Comparison of ENCODE assay signal across 21 cellular contexts in the genomic region with DNA sequence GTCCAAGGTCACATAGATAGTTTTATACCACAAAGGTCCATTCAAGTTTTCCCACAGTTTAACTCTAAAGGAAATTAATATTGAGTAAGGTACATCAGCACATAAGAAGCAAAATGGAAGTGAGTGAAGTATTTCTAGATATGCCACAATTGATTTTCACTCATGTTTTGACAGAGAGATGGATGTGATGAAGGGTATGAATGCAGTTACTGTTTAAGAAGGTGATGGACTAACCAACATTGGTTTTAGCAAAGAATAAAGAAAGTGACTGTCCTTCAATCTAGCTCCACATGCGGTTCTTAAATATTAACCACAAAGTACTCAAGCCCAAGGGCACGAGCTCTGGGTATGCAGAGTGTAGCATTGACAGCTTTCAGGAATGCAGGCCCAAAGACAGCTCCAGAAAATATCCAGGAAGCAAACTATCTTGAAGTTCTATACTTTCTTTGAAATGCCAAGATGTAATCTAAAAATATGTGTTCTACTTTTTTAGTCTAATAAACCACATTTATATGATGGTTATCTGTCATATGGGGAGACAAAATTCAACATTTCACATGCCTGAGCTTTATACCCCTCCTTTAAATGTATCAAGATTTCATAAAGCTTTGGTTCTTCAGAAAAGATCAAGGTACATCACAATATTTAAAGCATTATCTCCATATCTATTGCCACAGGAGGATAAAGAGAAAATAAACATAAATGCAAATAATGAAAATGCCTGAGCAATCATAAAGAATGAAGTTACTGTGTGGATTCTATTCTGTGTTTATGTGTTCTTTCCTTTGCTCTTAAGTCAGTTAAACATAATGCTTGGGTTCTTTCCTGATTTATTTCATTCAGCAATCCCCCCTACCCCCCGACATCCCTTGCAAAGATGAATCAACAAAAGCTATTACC. TPM values are rescaled to one million over a fixed set of nuclear protein-coding genes. Genes with fewer than 3 reads are reported as not detected.
DNase-seq lines count a peak whose midpoint lies in the region; ATAC-seq, FAIRE-seq and TF ChIP-seq lines count a peak whose summit lies in the region.
"Had no signal": no experiment of that assay in that cellular context is flagged by ENCODE, and none has a peak within 500 bp of the region (broad histone marks: within the 10 kb centered on the region; RNA-seq: fewer than 3 reads in every experiment).

No MANE protein-coding gene starts in this region.

- H3K9me3 ChIP-seq in kidney (ENCODE audit: control insufficient read depth in 1 of 2, low read length in 2 of 2), result no peaks in the 10 kb centered on the region
- no peaks in the 10 kb centered on the region for H3K9me3 ChIP-seq in pancreas
- H3K9me3 ChIP-seq: SJCRH30 had no signal

- no peak for TF ChIP-seq CTCF in kidney (IDR thresholded peaks at IDR 0.05; ENCODE audit: borderline replicate concordance, extremely low read depth, insufficient read depth)
- TF ChIP-seq CTCF in pancreas (IDR thresholded peaks at IDR 0.05), result no peak

- peaks cover 4% of the 10 kb centered on the region for H3K27me3 Mint-ChIP-seq in activated T-helper 2 cell treated with anti-CD3 and anti-CD28 coated beads, Interferon-gamma antibody, Interleukin-2, Interleukin-4, amounts not matched to agents 10 μg/mL and 5 μg/mL and 100 μg/mL, durations not matched to agents 14 hours and 24 hours and 36 hours (ENCODE audit: low read depth)

- DNase-seq in ACHN (peak; percentile 14), NCI-H1048 (lab: John Stamatoyannopoulos, UW) (peak; percentile 7), kidney (no peak), pancreas (peak in 3 of 6 donors; percentile 25 to 42 (median 32))
- DNase-seq in activated T-helper 2 cell treated with anti-CD3 and anti-CD28 coated beads, Interferon-gamma antibody, Interleukin-2, Interleukin-4, amounts not matched to agents 10 μg/mL and 5 μg/mL and 100 μg/mL, durations not matched to agents 14 hours and 24 hours and 36 hours (ENCODE audit: low spot score), result no peak
- no peak for DNase-seq in activated CD4-positive, alpha-beta T cell treated with anti-CD3 and anti-CD28 coated beads for 48 hours
- DNase-seq: AML-193, COR-L47, DMS79, GM23248, HCEC 1CT, MV-4-11, NCI-H1436, NCI-H2029, NCI-H2171, NCI-H446 treated with DMSO at 0.1 percent for 48 hours, NCI-H82, PC-9, SJCRH30 had no signal

- FAIRE-seq in kidney (lab: Jason Lieb, UNC) (peak; percentile 39), pancreas (lab: Jason Lieb, UNC) (no peak)

- no peaks in the 10 kb centered on the region for H3K9me3 Mint-ChIP-seq in activated T-helper 2 cell treated with anti-CD3 and anti-CD28 coated beads, Interferon-gamma antibody, Interleukin-2, Interleukin-4, amounts not matched to agents 10 μg/mL and 5 μg/mL and 100 μg/mL, durations not matched to agents 14 hours and 24 hours and 36 hours

- no peak overlapping the region for H3K27ac ChIP-seq in kidney (ENCODE audit: low read depth in 2 of 2, low read length in 2 of 2)
- peak overlapping the region in 2 of 4 donors; percentile 25 to 40 for H3K27ac ChIP-seq in pancreas
- H3K27ac ChIP-seq: GM23248, PC-9, SJCRH30 had no signal

- no peaks in the 10 kb centered on the region for H3K4me1 Mint-ChIP-seq in activated T-helper 2 cell treated with anti-CD3 and anti-CD28 coated beads, Interferon-gamma antibody, Interleukin-2, Interleukin-4, amounts not matched to agents 10 μg/mL and 5 μg/mL and 100 μg/mL, durations not matched to agents 14 hours and 24 hours and 36 hours (ENCODE audit: low read depth)
- H3K4me1 Mint-ChIP-seq: CD14-positive monocyte had no signal

- ATAC-seq in pancreas, result peak; percentile 91 to 98 (median 94)
- no peak for ATAC-seq in GM21381 (IDR thresholded peaks at IDR 0.05; ENCODE audit: unreplicated experiment)

- H3K4me3 Mint-ChIP-seq in activated T-helper 2 cell treated with anti-CD3 and anti-CD28 coated beads, Interferon-gamma antibody, Interleukin-2, Interleukin-4, amounts not matched to agents 10 μg/mL and 5 μg/mL and 100 μg/mL, durations not matched to agents 14 hours and 24 hours and 36 hours (ENCODE audit: low read depth), result no peak overlapping the region
- H3K4me3 Mint-ChIP-seq: CD14-positive monocyte had no signal

- no peaks in the 10 kb centered on the region for H3K36me3 Mint-ChIP-seq in activated T-helper 2 cell treated with anti-CD3 and anti-CD28 coated beads, Interferon-gamma antibody, Interleukin-2, Interleukin-4, amounts not matched to agents 10 μg/mL and 5 μg/mL and 100 μg/mL, durations not matched to agents 14 hours and 24 hours and 36 hours (ENCODE audit: low read depth)
- H3K36me3 Mint-ChIP-seq: CD14-positive monocyte had no signal

- H3K4me1 ChIP-seq in kidney (ENCODE audit: control insufficient read depth in 1 of 2, insufficient read depth in 1 of 2, low read depth in 1 of 2, low read length in 2 of 2) (no peaks in the 10 kb centered on the region), pancreas (peaks cover 0 to 27% (median 20%) of the 10 kb centered on the region in 3 donors)
- H3K4me1 ChIP-seq: SJCRH30 had no signal

- no peak overlapping the region for H3K27ac Mint-ChIP-seq in activated T-helper 2 cell treated with anti-CD3 and anti-CD28 coated beads, Interferon-gamma antibody, Interleukin-2, Interleukin-4, amounts not matched to agents 10 μg/mL and 5 μg/mL and 100 μg/mL, durations not matched to agents 14 hours and 24 hours and 36 hours
- H3K27ac Mint-ChIP-seq: CD14-positive monocyte had no signal

- no peaks in the 10 kb centered on the region for H3K27me3 ChIP-seq in pancreas

- H3K36me3 ChIP-seq in kidney (ENCODE audit: control insufficient read depth in 1 of 2, insufficient read depth in 2 of 2, low read length in 2 of 2) (no peaks in the 10 kb centered on the region), pancreas (no peaks in the 10 kb centered on the region)
- H3K36me3 ChIP-seq: SJCRH30 had no signal

- H3K4me3 ChIP-seq in kidney (ENCODE audit: low read length in 2 of 2), result no peak overlapping the region
- H3K4me3 ChIP-seq in pancreas, result no peak overlapping the region
- H3K4me3 ChIP-seq: GM23248, PC-9, SJCRH30 had no signal

- 12 to 16% methylated on average over 3 of the region's 3 CpGs for WGBS in pancreas, 2 donors

- in situ Hi-C loops in ACHN (cut with HindIII; ENCODE audit: low pct_ligation_motif_present, low pct_unique_long_range_greater_than_20kb, low sequenced_read_pairs), result no loop called here

- intact Hi-C loops in kidney (cut with DNase I), result no loop called here
- intact Hi-C loops in pancreas (cut with DNase I), result no loop called here
- intact Hi-C loops in activated T-helper 2 cell treated with anti-CD3 and anti-CD28 coated beads, Interferon-gamma antibody, Interleukin-2, Interleukin-4, amounts not matched to agents 10 μg/mL and 5 μg/mL and 100 μg/mL, durations not matched to agents 14 hours and 24 hours and 36 hours (cut with micrococcal nuclease), result no loop called here

- H3K9ac ChIP-seq in kidney (ENCODE audit: low read length in 2 of 2), result no peak overlapping the region
- H3K9ac ChIP-seq: GM23248 had no signal

RNA-seq across cellular contexts. Expression of a gene that starts 6.7 kb away (rescaled TPM):
- total RNA-seq in kidney, result not detected
- polyA plus RNA-seq in kidney (ENCODE audit: insufficient read depth, low read depth, low replicate concordance), result not detected
- total RNA-seq in pancreas, result under 1 TPM in 4 of 6 donors, not detected in 2; 0.03 to 0.43 (median 0.04) TPM
- polyA plus RNA-seq in pancreas, result under 1 TPM; 0.04 to 0.07 TPM
- total RNA-seq in activated T-helper 2 cell treated with anti-CD3 and anti-CD28 coated beads, Interferon-gamma antibody, Interleukin-2, Interleukin-4, amounts not matched to agents 10 μg/mL and 5 μg/mL and 100 μg/mL, durations not matched to agents 14 hours and 24 hours and 36 hours, result not detected in 2 replicates
- total RNA-seq: GM23248, PC-9, SJCRH30 had no signal
- polyA plus RNA-seq: CD14-positive monocyte had no signal

Comparison
In these comparisons a context has a peak if more than half of its experiments do, and no peak if none do; other contexts are left out.
1. DNase-seq: peak in ACHN (single experiment) and NCI-H1048 (single experiment); none in kidney (single experiment), activated T-helper 2 cell treated with anti-CD3 and anti-CD28 coated beads, Interferon-gamma antibody, Interleukin-2, Interleukin-4, amounts not matched to agents 10 μg/mL and 5 μg/mL and 100 μg/mL, durations not matched to agents 14 hours and 24 hours and 36 hours (single experiment) and activated CD4-positive, alpha-beta T cell treated with anti-CD3 and anti-CD28 coated beads for 48 hours (single experiment).